2 cellular contexts compared by ENCODE assay signal in the genomic region with DNA sequence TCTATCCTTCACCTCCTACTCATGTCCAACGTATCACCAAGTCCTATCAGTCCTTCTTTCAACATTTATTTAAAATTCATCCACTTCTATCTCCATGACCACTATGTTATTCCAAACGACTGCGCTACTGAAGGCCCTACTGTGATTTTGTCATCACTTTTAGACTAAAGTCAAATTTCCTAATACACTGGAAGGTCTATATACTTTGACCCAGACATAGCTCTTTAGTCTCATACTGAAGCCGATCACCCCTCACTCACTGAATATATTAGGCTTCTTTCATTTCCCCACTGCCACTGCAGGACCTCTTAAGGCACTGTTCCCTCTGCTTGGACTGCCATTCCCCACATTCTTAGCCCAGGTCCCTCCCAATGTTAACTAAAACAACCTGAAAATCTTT.
TF ChIP-seq lines count a peak whose summit lies in the region.

No MANE protein-coding gene starts in this region.

TF ChIP-seq in GM23338, 12 proteins besides CTCF, POLR2A, EP300 and RAD21 (continued from another document):
- TF ChIP-seq, protein P1, sequence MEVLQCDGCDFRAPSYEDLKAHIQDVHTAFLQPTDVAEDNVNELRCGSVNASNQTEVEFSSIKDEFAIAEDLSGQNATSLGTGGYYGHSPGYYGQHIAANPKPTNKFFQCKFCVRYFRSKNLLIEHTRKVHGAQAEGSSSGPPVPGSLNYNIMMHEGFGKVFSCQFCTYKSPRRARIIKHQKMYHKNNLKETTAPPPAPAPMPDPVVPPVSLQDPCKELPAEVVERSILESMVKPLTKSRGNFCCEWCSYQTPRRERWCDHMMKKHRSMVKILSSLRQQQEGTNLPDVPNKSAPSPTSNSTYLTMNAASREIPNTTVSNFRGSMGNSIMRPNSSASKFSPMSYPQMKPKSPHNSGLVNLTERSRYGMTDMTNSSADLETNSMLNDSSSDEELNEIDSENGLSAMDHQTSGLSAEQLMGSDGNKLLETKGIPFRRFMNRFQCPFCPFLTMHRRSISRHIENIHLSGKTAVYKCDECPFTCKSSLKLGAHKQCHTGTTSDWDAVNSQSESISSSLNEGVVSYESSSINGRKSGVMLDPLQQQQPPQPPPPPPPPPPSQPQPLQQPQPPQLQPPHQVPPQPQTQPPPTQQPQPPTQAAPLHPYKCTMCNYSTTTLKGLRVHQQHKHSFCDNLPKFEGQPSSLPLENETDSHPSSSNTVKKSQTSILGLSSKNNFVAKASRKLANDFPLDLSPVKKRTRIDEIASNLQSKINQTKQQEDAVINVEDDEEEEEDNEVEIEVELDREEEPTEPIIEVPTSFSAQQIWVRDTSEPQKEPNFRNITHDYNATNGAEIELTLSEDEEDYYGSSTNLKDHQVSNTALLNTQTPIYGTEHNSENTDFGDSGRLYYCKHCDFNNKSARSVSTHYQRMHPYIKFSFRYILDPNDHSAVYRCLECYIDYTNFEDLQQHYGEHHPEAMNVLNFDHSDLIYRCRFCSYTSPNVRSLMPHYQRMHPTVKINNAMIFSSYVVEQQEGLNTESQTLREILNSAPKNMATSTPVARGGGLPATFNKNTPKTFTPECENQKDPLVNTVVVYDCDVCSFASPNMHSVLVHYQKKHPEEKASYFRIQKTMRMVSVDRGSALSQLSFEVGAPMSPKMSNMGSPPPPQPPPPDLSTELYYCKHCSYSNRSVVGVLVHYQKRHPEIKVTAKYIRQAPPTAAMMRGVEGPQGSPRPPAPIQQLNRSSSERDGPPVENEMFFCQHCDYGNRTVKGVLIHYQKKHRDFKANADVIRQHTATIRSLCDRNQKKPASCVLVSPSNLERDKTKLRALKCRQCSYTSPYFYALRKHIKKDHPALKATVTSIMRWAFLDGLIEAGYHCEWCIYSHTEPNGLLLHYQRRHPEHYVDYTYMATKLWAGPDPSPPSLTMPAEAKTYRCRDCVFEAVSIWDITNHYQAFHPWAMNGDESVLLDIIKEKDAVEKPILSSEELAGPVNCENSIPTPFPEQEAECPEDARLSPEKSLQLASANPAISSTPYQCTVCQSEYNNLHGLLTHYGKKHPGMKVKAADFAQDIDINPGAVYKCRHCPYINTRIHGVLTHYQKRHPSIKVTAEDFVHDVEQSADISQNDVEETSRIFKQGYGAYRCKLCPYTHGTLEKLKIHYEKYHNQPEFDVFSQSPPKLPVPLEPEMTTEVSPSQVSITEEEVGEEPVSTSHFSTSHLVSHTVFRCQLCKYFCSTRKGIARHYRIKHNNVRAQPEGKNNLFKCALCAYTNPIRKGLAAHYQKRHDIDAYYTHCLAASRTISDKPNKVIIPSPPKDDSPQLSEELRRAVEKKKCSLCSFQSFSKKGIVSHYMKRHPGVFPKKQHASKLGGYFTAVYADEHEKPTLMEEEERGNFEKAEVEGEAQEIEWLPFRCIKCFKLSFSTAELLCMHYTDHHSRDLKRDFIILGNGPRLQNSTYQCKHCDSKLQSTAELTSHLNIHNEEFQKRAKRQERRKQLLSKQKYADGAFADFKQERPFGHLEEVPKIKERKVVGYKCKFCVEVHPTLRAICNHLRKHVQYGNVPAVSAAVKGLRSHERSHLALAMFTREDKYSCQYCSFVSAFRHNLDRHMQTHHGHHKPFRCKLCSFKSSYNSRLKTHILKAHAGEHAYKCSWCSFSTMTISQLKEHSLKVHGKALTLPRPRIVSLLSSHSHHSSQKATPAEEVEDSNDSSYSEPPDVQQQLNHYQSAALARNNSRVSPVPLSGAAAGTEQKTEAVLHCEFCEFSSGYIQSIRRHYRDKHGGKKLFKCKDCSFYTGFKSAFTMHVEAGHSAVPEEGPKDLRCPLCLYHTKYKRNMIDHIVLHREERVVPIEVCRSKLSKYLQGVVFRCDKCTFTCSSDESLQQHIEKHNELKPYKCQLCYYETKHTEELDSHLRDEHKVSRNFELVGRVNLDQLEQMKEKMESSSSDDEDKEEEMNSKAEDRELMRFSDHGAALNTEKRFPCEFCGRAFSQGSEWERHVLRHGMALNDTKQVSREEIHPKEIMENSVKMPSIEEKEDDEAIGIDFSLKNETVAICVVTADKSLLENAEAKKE (CRISPR knock-in tag; IDR thresholded peaks at IDR 0.05): no peak
- TF ChIP-seq ZNF114 (CRISPR knock-in tag; IDR thresholded peaks at IDR 0.05) (no peak), NANOG (IDR thresholded peaks at IDR 0.05; ENCODE audit: borderline replicate concordance) (no peak)

TF ChIP-seq in WTC11, 78 proteins besides CTCF, POLR2A, EP300 and RAD21 (continued from another document):
- TF ChIP-seq, protein P2, sequence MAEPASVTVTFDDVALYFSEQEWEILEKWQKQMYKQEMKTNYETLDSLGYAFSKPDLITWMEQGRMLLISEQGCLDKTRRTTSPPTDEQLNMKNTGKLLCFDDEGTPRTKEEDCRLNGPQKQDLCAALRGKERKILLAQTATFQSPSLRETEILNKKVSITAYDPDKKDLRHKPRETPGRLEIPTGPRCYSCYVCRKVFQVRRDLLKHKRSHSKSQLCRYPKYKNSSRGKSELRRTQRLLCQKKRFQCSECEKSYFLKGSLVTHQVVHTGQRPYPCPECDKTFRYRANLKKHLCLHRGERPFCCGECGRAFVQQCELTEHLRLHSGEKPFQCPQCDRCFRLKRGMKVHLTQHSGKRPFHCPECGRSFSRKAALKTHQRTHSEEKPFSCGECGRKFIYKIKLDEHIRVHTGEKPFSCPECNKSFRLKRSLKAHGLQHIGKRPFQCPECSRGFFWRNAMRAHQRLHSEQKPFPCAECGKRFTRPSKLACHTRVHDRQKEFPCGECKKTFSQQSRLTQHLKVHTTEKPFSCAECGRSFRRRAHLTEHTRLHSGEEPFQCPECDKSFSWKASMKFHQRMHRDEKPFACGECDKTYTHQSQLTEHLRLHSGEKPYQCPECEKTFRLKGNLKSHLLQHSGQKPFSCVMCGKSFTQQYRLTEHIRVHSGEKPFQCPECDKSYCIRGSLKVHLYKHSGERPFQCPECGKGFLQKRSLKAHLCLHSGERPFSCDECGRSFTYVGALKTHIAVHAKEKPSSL (CRISPR knock-in tag; conservative IDR thresholded peaks at IDR 0.05): no peak
- no peak for TF ChIP-seq MXD4 (CRISPR knock-in tag; IDR thresholded peaks at IDR 0.05; ENCODE audit: borderline replicate concordance)
- TF ChIP-seq, protein P3, sequence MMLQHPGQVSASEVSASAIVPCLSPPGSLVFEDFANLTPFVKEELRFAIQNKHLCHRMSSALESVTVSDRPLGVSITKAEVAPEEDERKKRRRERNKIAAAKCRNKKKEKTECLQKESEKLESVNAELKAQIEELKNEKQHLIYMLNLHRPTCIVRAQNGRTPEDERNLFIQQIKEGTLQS (CRISPR knock-in tag; conservative IDR thresholded peaks at IDR 0.05): no peak
- TF ChIP-seq, protein P4, sequence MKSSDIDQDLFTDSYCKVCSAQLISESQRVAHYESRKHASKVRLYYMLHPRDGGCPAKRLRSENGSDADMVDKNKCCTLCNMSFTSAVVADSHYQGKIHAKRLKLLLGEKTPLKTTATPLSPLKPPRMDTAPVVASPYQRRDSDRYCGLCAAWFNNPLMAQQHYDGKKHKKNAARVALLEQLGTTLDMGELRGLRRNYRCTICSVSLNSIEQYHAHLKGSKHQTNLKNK (CRISPR knock-in tag; IDR thresholded peaks at IDR 0.05): no peak
- no peak for TF ChIP-seq HMGA2 (CRISPR knock-in tag; IDR thresholded peaks at IDR 0.05)
- TF ChIP-seq, protein P5, sequence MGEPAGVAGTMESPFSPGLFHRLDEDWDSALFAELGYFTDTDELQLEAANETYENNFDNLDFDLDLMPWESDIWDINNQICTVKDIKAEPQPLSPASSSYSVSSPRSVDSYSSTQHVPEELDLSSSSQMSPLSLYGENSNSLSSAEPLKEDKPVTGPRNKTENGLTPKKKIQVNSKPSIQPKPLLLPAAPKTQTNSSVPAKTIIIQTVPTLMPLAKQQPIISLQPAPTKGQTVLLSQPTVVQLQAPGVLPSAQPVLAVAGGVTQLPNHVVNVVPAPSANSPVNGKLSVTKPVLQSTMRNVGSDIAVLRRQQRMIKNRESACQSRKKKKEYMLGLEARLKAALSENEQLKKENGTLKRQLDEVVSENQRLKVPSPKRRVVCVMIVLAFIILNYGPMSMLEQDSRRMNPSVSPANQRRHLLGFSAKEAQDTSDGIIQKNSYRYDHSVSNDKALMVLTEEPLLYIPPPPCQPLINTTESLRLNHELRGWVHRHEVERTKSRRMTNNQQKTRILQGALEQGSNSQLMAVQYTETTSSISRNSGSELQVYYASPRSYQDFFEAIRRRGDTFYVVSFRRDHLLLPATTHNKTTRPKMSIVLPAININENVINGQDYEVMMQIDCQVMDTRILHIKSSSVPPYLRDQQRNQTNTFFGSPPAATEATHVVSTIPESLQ (CRISPR knock-in tag; IDR thresholded peaks at IDR 0.05): no peak
- TF ChIP-seq SP1 (CRISPR knock-in tag; conservative IDR thresholded peaks at IDR 0.05): no peak
- TF ChIP-seq, protein P6, sequence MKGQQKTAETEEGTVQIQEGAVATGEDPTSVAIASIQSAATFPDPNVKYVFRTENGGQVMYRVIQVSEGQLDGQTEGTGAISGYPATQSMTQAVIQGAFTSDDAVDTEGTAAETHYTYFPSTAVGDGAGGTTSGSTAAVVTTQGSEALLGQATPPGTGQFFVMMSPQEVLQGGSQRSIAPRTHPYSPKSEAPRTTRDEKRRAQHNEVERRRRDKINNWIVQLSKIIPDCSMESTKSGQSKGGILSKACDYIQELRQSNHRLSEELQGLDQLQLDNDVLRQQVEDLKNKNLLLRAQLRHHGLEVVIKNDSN (CRISPR knock-in tag; IDR thresholded peaks at IDR 0.05): no peak
- no peak for TF ChIP-seq NR2C2 (CRISPR knock-in tag; IDR thresholded peaks at IDR 0.05)
